Comparison of ENCODE assay signal across 11 cellular contexts in the genomic region with DNA sequence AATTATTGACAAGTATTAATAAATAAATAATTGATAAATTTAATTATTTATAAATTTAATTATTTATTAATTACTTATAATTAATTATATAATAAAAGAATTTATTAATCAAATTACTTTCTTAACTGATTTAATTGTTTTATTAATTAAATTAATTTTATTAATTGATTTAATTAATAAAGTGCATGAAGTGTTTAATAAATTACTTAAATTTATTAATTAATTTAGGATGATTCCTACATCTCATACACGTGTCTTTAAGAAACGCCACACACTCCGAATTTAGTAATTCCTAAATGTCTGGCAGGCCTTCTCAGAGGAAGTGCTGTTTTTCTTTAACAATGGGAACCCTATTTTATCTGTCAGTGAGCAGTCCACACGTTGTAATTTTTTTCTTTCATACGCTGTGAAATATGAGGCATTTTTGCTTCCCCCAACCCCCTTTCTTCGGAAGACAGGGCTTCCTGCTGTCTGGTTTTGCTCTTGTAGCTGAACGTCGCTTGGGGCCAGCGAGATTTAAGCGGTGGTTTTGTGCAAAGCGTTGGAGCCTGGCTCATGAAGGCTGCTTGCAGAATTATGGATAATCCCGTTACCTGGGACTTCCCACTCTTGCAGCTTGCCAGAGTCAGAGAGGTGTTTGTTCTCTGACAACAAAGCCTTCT. TPM values are rescaled to one million over a fixed set of nuclear protein-coding genes. Genes with fewer than 3 reads are reported as not detected.
DNase-seq lines count a peak whose midpoint lies in the region; ATAC-seq lines count a peak whose summit lies in the region.
"Had no signal": no experiment of that assay in that cellular context is flagged by ENCODE, and none has a peak within 500 bp of the region (broad histone marks: within the 10 kb centered on the region; RNA-seq: fewer than 3 reads in every experiment).

No MANE protein-coding gene starts in this region.

- peak overlapping the region in 1 of 3 donors; percentile 49 for H3K4me3 Mint-ChIP-seq in T-cell

- H3K27me3 Mint-ChIP-seq in T-cell = peaks cover 4 to 11% of the 10 kb centered on the region in 2 donors

- ATAC-seq in T-cell (replicated peaks in 1 of 4) = peak; percentile 42 to 62 (median 53)
- no peak for ATAC-seq in GM18870 (IDR thresholded peaks at IDR 0.05; ENCODE audit: unreplicated experiment)
- ATAC-seq: sciatic nerve had no signal

- POLR2A ChIA-PET in T-cell (lab: Charles Lee) = no interaction called here

- peak; percentile 25 for DNase-seq in stimulated activated CD4-positive, alpha-beta T cell treated with anti-CD3 and anti-CD28 coated beads, Interleukin-4, amount 100 ng/mL, for 24 hours
- DNase-seq in stimulated activated CD4-positive, alpha-beta T cell treated with anti-CD3 and anti-CD28 coated beads, Interleukin-4, amount 100 ng/mL, for 1 hour = no peak
- DNase-seq in T-cell = peak in 5 of 34 experiments; percentile 2 to 12 (median 9)
- peak; percentile 62 for DNase-seq in foreskin melanocyte
- no peak for DNase-seq in NCI-H146 (lab: John Stamatoyannopoulos, UW)
- no peak for DNase-seq in occipital lobe (lab: John Stamatoyannopoulos, UW)
- no peak for DNase-seq in D341Med (ENCODE audit: low spot score)
- DNase-seq: effector CD8-positive, alpha-beta T cell; stomach had no signal

- H3K4me1 Mint-ChIP-seq in T-cell = peaks cover 12 to 26% (median 24%) of the 10 kb centered on the region in 3 donors

- no peaks in the 10 kb centered on the region for H3K36me3 Mint-ChIP-seq in T-cell

- CTCF ChIA-PET in T-cell (lab: Charles Lee) = no interaction called here

- peak overlapping the region; percentile 8 to 46 for H3K27ac Mint-ChIP-seq in T-cell

- no peaks in the 10 kb centered on the region for H3K9me3 Mint-ChIP-seq in T-cell

RNA-seq across cellular contexts. Expression of a gene that starts 46.8 kb away (rescaled TPM):
- total RNA-seq in T-cell (1 to 10 TPM in 2 of 5 donors, under 1 TPM in 3; 0.48 to 1.9 (median 0.82) TPM), occipital lobe (not detected)
- total RNA-seq: stomach had no signal

Comparison
In these comparisons a context has a peak if more than half of its experiments do, and no peak if none do; other contexts are left out.
1. DNase-seq: peak in stimulated activated CD4-positive, alpha-beta T cell treated with anti-CD3 and anti-CD28 coated beads, Interleukin-4, amount 100 ng/mL, for 24 hours (single experiment) and foreskin melanocyte (single experiment); none in stimulated activated CD4-positive, alpha-beta T cell treated with anti-CD3 and anti-CD28 coated beads, Interleukin-4, amount 100 ng/mL, for 1 hour (single experiment), NCI-H146 (single experiment), occipital lobe (single experiment) and D341Med (single experiment).